Comparison of ENCODE assay signal across 10 cellular contexts in the genomic region with DNA sequence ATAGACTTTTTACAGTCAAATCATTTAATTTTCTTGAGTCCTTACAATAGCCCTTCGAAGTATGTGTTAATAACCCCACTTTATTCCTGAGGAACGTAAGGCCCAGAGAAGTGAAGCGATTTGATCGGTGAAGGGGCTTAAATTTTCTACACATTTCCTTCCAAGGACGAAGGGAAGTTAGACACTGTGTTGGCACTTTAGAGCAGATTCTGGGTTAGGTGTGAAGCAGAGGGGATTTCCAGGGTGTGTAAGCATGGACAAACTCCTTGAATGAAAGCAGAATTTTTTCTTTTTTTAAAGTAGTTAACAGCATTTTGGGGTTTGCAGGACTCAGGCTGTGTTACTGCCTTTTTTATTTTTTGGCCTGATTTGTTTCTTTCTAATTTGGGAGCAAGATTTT. TPM values are rescaled to one million over a fixed set of nuclear protein-coding genes. Genes with fewer than 3 reads are reported as not detected.
DNase-seq lines count a peak whose midpoint lies in the region; ATAC-seq, FAIRE-seq and TF ChIP-seq lines count a peak whose summit lies in the region.
"Had no signal": no experiment of that assay in that cellular context is flagged by ENCODE, and none has a peak within 500 bp of the region (broad histone marks: within the 10 kb centered on the region; RNA-seq: fewer than 3 reads in every experiment).

No MANE protein-coding gene starts in this region.

- no peaks in the 10 kb centered on the region for H3K9me3 Mint-ChIP-seq in nephron

- ATAC-seq in GM19397 (IDR thresholded peaks at IDR 0.05; ENCODE audit: unreplicated experiment) (no peak), HG02678 (IDR thresholded peaks at IDR 0.05; ENCODE audit: unreplicated experiment) (no peak)
- ATAC-seq: sciatic nerve had no signal

- FAIRE-seq in bronchial epithelial cell (lab: Jason Lieb, UNC): no peak

- H3K4me3 ChIP-seq in bronchial epithelial cell (ENCODE audit: low read depth, low read length): no peak overlapping the region

- DNase-seq in activated CD4-positive, alpha-beta T cell treated with anti-CD3 and anti-CD28 coated beads for 4 hours: peak; percentile 12 to 17
- no peak for DNase-seq in activated CD4-positive, alpha-beta T cell treated with anti-CD3 and anti-CD28 coated beads for 1 hour
- peak; percentile 12 for DNase-seq in M059J (ENCODE audit: low read depth)
- peak; percentile 63 for DNase-seq in bronchial epithelial cell (ENCODE audit: low read depth)
- DNase-seq in NCI-H2171 treated with DMSO at 0.1 percent for 48 hours (lab: John Stamatoyannopoulos, UW): no peak
- DNase-seq: NCI-H2029 had no signal

- peaks cover 26% of the 10 kb centered on the region for H3K4me1 Mint-ChIP-seq in nephron

- peak overlapping the region in 2 of 3 experiments; percentile 29 to 90 for H3K27ac Mint-ChIP-seq in nephron

- no peaks in the 10 kb centered on the region for H3K27me3 ChIP-seq in bronchial epithelial cell (ENCODE audit: control insufficient read depth, insufficient read depth, low read length)

- TF ChIP-seq CTCF in bronchial epithelial cell (IDR thresholded peaks at IDR 0.05; ENCODE audit: insufficient read depth, low read length, severe bottlenecking): no peak
- no peak for TF ChIP-seq CTCF in nephron (IDR thresholded peaks at IDR 0.05; ENCODE audit: unreplicated experiment in 3 of 3)

- H3K36me3 Mint-ChIP-seq in nephron (ENCODE audit: low read depth): peaks cover 20% of the 10 kb centered on the region

- H3K27me3 Mint-ChIP-seq in nephron (ENCODE audit: low read depth): no peaks in the 10 kb centered on the region

- peaks cover 1% of the 10 kb centered on the region for H3K36me3 ChIP-seq in bronchial epithelial cell (ENCODE audit: control insufficient read depth, insufficient read depth, low read length)

- no peak overlapping the region for H3K4me3 Mint-ChIP-seq in nephron

RNA-seq across cellular contexts. Expression of gene PRORP, which starts 38.9 kb away (rescaled TPM):
- total RNA-seq in M059J (2014; rRNA removed; shearing (Covaris generic)): 38.2 and 54.3 TPM in 2 replicates
- 21.6 and 24.5 TPM in 2 replicates for total RNA-seq in bronchial epithelial cell

RNA-seq across cellular contexts. Expression of gene PPP2R3C, which starts 39.4 kb away (rescaled TPM):
- total RNA-seq in M059J (2014; rRNA removed; shearing (Covaris generic)): 20.6 and 23.7 TPM in 2 replicates
- total RNA-seq in bronchial epithelial cell: 12.2 and 15.0 TPM in 2 replicates

Comparison
In these comparisons a context has a peak if more than half of its experiments do, and no peak if none do; other contexts are left out.
1. DNase-seq: peak in activated CD4-positive, alpha-beta T cell treated with anti-CD3 and anti-CD28 coated beads for 4 hours (2 of 2), M059J (single experiment) and bronchial epithelial cell (single experiment); none in activated CD4-positive, alpha-beta T cell treated with anti-CD3 and anti-CD28 coated beads for 1 hour (single experiment) and NCI-H2171 treated with DMSO at 0.1 percent for 48 hours (single experiment).